ENCODE assay signal across 8 cellular contexts in the genomic region with DNA sequence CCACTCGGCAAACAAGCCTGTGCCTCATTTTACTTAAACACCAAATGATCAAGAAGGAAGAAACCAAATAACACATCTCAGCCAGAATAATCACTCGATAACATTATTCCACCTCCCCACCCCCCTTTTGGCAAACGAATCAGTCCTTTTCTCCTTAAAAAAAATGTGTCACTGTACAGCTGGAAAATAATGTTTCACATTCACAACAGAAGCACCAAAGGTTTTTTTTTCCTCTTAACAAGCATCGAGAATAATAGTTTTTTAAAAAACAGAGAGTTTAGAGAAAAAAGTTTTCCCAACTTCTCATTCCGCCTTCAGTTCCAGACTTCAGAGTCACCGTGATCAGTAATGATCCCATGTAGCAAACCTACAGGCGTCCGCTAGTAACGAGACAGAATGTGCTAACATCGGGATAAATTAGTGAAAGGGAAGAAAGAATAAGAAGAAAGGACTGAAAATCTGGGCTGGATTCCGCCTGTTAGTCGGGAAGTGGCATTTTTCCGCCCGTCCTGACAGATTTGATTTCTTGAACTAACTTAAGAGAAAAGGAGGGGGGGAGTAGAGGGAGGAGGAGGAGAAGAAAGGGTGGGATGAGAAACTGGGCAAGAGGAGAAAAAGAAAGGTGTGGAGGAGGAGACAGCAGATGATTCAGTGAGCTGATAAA. TPM values are rescaled to one million over a fixed set of nuclear protein-coding genes. Genes with fewer than 3 reads are reported as not detected.
A peak's percentile ranks its signal among the peaks of the same experiment; 100 is the strongest.
DNase-seq lines count a peak whose midpoint lies in the region; ATAC-seq and TF ChIP-seq lines count a peak whose summit lies in the region.

A gene with protein sequence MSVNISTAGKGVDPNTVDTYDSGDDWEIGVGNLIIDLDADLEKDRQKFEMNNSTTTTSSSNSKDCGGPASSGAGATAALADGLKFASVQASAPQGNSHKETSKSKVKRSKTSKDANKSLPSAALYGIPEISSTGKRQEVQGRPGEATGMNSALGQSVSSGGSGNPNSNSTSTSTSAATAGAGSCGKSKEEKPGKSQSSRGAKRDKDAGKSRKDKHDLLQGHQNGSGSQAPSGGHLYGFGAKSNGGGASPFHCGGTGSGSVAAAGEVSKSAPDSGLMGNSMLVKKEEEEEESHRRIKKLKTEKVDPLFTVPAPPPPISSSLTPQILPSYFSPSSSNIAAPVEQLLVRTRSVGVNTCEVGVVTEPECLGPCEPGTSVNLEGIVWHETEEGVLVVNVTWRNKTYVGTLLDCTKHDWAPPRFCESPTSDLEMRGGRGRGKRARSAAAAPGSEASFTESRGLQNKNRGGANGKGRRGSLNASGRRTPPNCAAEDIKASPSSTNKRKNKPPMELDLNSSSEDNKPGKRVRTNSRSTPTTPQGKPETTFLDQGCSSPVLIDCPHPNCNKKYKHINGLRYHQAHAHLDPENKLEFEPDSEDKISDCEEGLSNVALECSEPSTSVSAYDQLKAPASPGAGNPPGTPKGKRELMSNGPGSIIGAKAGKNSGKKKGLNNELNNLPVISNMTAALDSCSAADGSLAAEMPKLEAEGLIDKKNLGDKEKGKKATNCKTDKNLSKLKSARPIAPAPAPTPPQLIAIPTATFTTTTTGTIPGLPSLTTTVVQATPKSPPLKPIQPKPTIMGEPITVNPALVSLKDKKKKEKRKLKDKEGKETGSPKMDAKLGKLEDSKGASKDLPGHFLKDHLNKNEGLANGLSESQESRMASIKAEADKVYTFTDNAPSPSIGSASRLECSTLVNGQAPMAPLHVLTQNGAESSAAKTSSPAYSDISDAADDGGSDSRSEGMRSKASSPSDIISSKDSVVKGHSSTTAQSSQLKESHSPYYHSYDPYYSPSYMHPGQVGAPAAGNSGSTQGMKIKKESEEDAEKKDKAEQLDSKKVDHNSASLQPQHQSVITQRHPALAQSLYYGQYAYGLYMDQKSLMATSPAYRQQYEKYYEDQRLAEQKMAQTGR (N-terminal part only) (minus strand): TSS at position 388 of the 664 bp plus-strand sequence. CDS start 1,650 bp downstream, outside the sequence.

- no TSS peak for BruUV-seq in A673 (replicated peaks; lab: Mats Ljungman, UMichigan)

- DNase-seq in A673 (ENCODE audit: low spot score) (peak; percentile 61), H4 (ENCODE audit: low spot score) (peak; percentile 90), SHP77 (lab: John Stamatoyannopoulos, UW) (peak; percentile 20 to 47), endodermal cell (peak; percentile 78), mucosa of gallbladder (ENCODE audit: low spot score) (no peak), aorta (no peak), GM19238 (ENCODE audit: insufficient read length, low spot score) (no peak)

- H3K9ac ChIP-seq in endodermal cell (ENCODE audit: extremely low read depth, low read length, poor library complexity, severe bottlenecking), result peak within 1 kb of the TSS; percentile 96

- CTCF ChIA-PET in A673 (lab: Charles Lee), result no interaction called here

- H3K36me3 Mint-ChIP-seq in endodermal cell (ENCODE audit: low read depth), result no peaks in the 10 kb centered on the region

- peak within 1 kb of the TSS; percentile 96 for H3K27ac Mint-ChIP-seq in endodermal cell

- H3K4me1 Mint-ChIP-seq in endodermal cell, result peaks cover 14% of the 10 kb centered on the region

- intact Hi-C loops in A673 (cut with micrococcal nuclease; ENCODE audit: unreplicated experiment) (loop anchor here (5.0 kb wide), 1 partner anchor 261 kb away; no protein-coding TSS in a partner anchor), aorta (cut with DNase I) (loop anchor here (5.0 to 10.0 kb wide), 5 partner anchors 52 to 232 kb away; no protein-coding TSS in a partner anchor)

- no peak within 1 kb of the TSS for H3K4me3 Mint-ChIP-seq in endodermal cell

- peaks cover 15% of the 10 kb centered on the region for H3K4me1 ChIP-seq in A673 (ENCODE audit: insufficient read depth, low read length, poor library complexity, severe bottlenecking)
- no peaks in the 10 kb centered on the region for H3K4me1 ChIP-seq in endodermal cell (ENCODE audit: control insufficient read depth, insufficient read depth, low read length)
- H3K4me1 ChIP-seq in aorta (ENCODE audit: control insufficient read depth in 1 of 2, insufficient read depth in 2 of 2, low read length in 2 of 2), result no peaks in the 10 kb centered on the region

- H3K27ac ChIP-seq in A673 (ENCODE audit: low read depth, low read length, poor library complexity, severe bottlenecking) (peak within 1 kb of the TSS; percentile 78), endodermal cell (ENCODE audit: low read depth, low read length) (peak within 1 kb of the TSS; percentile 98), aorta (ENCODE audit: low read depth in 1 of 2, low read length in 2 of 2) (peak within 1 kb of the TSS; percentile 53 to 86)

- H3K9me3 Mint-ChIP-seq in endodermal cell, result no peaks in the 10 kb centered on the region

- no peaks in the 10 kb centered on the region for H3K27me3 Mint-ChIP-seq in endodermal cell (ENCODE audit: insufficient read depth)

- no peaks in the 10 kb centered on the region for H3K36me3 ChIP-seq in A673 (ENCODE audit: insufficient read depth, low read length, poor library complexity, severe bottlenecking)
- peaks cover 5% of the 10 kb centered on the region for H3K36me3 ChIP-seq in endodermal cell (ENCODE audit: control insufficient read depth, insufficient read depth, low read length)
- H3K36me3 ChIP-seq in aorta (ENCODE audit: control insufficient read depth in 1 of 2, insufficient read depth in 2 of 2, low read length in 1 of 2), result no peaks in the 10 kb centered on the region

- WGBS in endodermal cell (ENCODE audit: insufficient coverage in 1 of 2, insufficient read length in 1 of 2), 2 experiments, result 0 to 2% methylated on average over 9 to 14 of the region's 14 CpGs
- 3 to 4% methylated on average over 14 of the region's 14 CpGs for WGBS in aorta, 2 donors

- POLR2A ChIA-PET in A673 (lab: Charles Lee; ENCODE audit: low non-redundant PET), result interaction anchor here (0.5 kb wide), 1 partner anchor 241 kb away, joined by 8 read pairs; no protein-coding TSS in a partner anchor

- H3K27me3 ChIP-seq in A673 (replicated peaks; ENCODE audit: insufficient read depth, low read depth, low read length, poor library complexity) (peaks cover 3% of the 10 kb centered on the region), endodermal cell (ENCODE audit: control insufficient read depth, insufficient read depth, low read length, poor library complexity, severe bottlenecking) (no peaks in the 10 kb centered on the region), aorta (ENCODE audit: control insufficient read depth in 1 of 2, insufficient read depth in 2 of 2, low read length in 1 of 2) (no peaks in the 10 kb centered on the region)

- ATAC-seq in aorta (ENCODE audit: low FRiP score), result no peak
- no peak for ATAC-seq in HG02973 (IDR thresholded peaks at IDR 0.05; ENCODE audit: unreplicated experiment)

- H3K4me3 ChIP-seq in A673 (ENCODE audit: low read depth, low read length, poor library complexity, severe bottlenecking) (peak within 1 kb of the TSS; percentile 53), endodermal cell (ENCODE audit: low read length) (peak within 1 kb of the TSS; percentile 95), aorta (ENCODE audit: low read length in 2 of 2) (peak within 1 kb of the TSS; percentile 70 to 94)

- no peaks in the 10 kb centered on the region for H3K9me3 ChIP-seq in A673 (ENCODE audit: low read depth, low read length, poor library complexity, severe bottlenecking)
- peaks cover 3% of the 10 kb centered on the region for H3K9me3 ChIP-seq in endodermal cell (ENCODE audit: control insufficient read depth, low read length)
- no peaks in the 10 kb centered on the region for H3K9me3 ChIP-seq in aorta (ENCODE audit: control insufficient read depth, low read length)

- TF ChIP-seq CTCF in A673 (conservative IDR thresholded peaks at IDR 0.05; ENCODE audit: low read depth, low read length) (no peak), endodermal cell (conservative IDR thresholded peaks at IDR 0.05) (no peak)

RNA-seq across cellular contexts. Expression of the gene that starts here (rescaled TPM):
- 1.9 and 2.4 TPM in 2 replicates for total RNA-seq in A673 (2021)
- 20.8 and 28.0 TPM in 2 replicates for total RNA-seq in H4 (2014; rRNA removed; shearing (Covaris generic))
- 100 to 1,000 TPM; 138 to 140 TPM for total RNA-seq in endodermal cell
- polyA plus RNA-seq in endodermal cell (2013, experiment 1 of 2), result 85.1 TPM
- polyA plus RNA-seq in endodermal cell (2013, experiment 2 of 2), result 84.0 TPM
- 37.1 TPM for total RNA-seq in mucosa of gallbladder
- 10 to 100 TPM in 1 of 2 donors, 1 to 10 TPM in 1; 8.5 to 13.2 TPM for total RNA-seq in aorta
- polyA plus RNA-seq in aorta, result 1 to 10 TPM; 4.3 to 7.4 TPM

Comparison
In these comparisons a context has a peak if more than half of its experiments do, and no peak if none do; other contexts are left out.
1. DNase-seq: peak in A673 (single experiment), H4 (single experiment), SHP77 (2 of 2) and endodermal cell (single experiment); none in mucosa of gallbladder (single experiment), aorta (0 of 2) and GM19238 (single experiment).
2. Peak in every context shown above with its lines, with median percentiles within 50 percentile points of each other: H3K27ac ChIP-seq and H3K4me3 ChIP-seq.